Comparison of ENCODE assay signal across 17 cellular contexts in genomic region chr11:57901756-57902155, GRCh38.
DNase-seq lines count a peak whose midpoint lies in the region; ATAC-seq and TF ChIP-seq lines count a peak whose summit lies in the region.
"Had no signal": no experiment of that assay in that cellular context is flagged by ENCODE, and none has a peak within 500 bp of the region (broad histone marks: within the 10 kb centered on the region; RNA-seq: fewer than 3 reads in every experiment).

No MANE protein-coding gene starts in this region.

- TF ChIP-seq CTCF in mammary epithelial cell (conservative IDR thresholded peaks at IDR 0.05 in 1 of 2, IDR thresholded peaks at IDR 0.05 in 1 of 2; ENCODE audit: extremely low read depth in 1 of 2, insufficient read depth in 1 of 2, low read depth in 1 of 2, low read length in 2 of 2), result no peak
- TF ChIP-seq CTCF in esophagus squamous epithelium (IDR thresholded peaks at IDR 0.05), result peak in 1 of 6 experiments; percentile 32

- H3K4me3 ChIP-seq in mammary epithelial cell (replicated peaks in 1 of 3; ENCODE audit: insufficient read depth in 1 of 3, low read depth in 2 of 3, low read length in 3 of 3), result no peak overlapping the region
- H3K4me3 ChIP-seq in esophagus squamous epithelium, result no peak overlapping the region
- H3K4me3 ChIP-seq in trophoblast cell (ENCODE audit: low read depth, low read length), result no peak overlapping the region
- H3K4me3 ChIP-seq: BLaER1 treated with 17β-estradiol and CSF1 and Interleukin-3, amounts not matched to agents 10 nM and 100 nM; GM23338; SJSA1 had no signal

- H4K20me1 ChIP-seq in mammary epithelial cell (ENCODE audit: insufficient read depth, low read length), result no peaks in the 10 kb centered on the region
- H4K20me1 ChIP-seq: BLaER1 treated with 17β-estradiol and CSF1 and Interleukin-3, amounts not matched to agents 10 nM and 100 nM had no signal

- in situ Hi-C loops in mammary epithelial cell (cut with MboI; ENCODE audit: low sequenced_read_pairs in 2 of 2), result no loop called here

- H3K4me1 ChIP-seq in mammary epithelial cell (ENCODE audit: insufficient read depth, low read length) (peaks cover 68% of the 10 kb centered on the region), esophagus squamous epithelium (peaks cover 12 to 77% (median 18%) of the 10 kb centered on the region in 3 donors), trophoblast cell (ENCODE audit: control insufficient read depth in 1 of 2, insufficient read depth in 2 of 2, low read length in 2 of 2) (peaks cover 13 to 19% of the 10 kb centered on the region in 2 experiments)

- H2AFZ ChIP-seq in mammary epithelial cell (ENCODE audit: low read depth, low read length) (peak overlapping the region; percentile 46), trophoblast cell (ENCODE audit: insufficient read depth, low read length, poor library complexity) (no peak overlapping the region)

- peaks cover 7% of the 10 kb centered on the region for H3K79me1 ChIP-seq in trophoblast cell (ENCODE audit: low read length)

- no peak overlapping the region for H2BK120ac ChIP-seq in trophoblast cell (ENCODE audit: insufficient read depth, low read length, poor library complexity)

- H4K8ac ChIP-seq in trophoblast cell (ENCODE audit: low read depth, low read length), result no peak overlapping the region

- TF ChIP-seq POLR2A in esophagus squamous epithelium (IDR thresholded peaks at IDR 0.05), result peak in 1 of 4 donors; percentile 14

- CTCF ChIA-PET in mammary epithelial cell (lab: Charles Lee; ENCODE audit: low non-redundant PET), result no interaction called here

- 11% methylated on average over 3 of the region's 5 CpGs for WGBS in mammary epithelial cell (ENCODE audit: low coverage, missing lambda C conversion rate)
- WGBS in esophagus squamous epithelium, 2 donors, result 37 to 50% methylated on average over 4 of the region's 5 CpGs
- WGBS in trophoblast cell (ENCODE audit: extremely low coverage, insufficient coverage, insufficient read length), result no CpG with 5 or more reads among the region's 5 CpGs

- no peak overlapping the region for H3K23ac ChIP-seq in trophoblast cell (ENCODE audit: low read length)

- H3K18ac ChIP-seq in trophoblast cell (ENCODE audit: low read length), result no peak overlapping the region

- no peaks in the 10 kb centered on the region for H3K27me3 ChIP-seq in mammary epithelial cell (ENCODE audit: insufficient read depth, low read length)
- no peaks in the 10 kb centered on the region for H3K27me3 ChIP-seq in esophagus squamous epithelium
- H3K27me3 ChIP-seq in trophoblast cell (ENCODE audit: insufficient read depth, low read length), result no peaks in the 10 kb centered on the region
- H3K27me3 ChIP-seq: BLaER1 treated with 17β-estradiol and CSF1 and Interleukin-3, amounts not matched to agents 10 nM and 100 nM; SJSA1 had no signal

- H3K27ac ChIP-seq in mammary epithelial cell (ENCODE audit: insufficient read depth, low read depth, low read length) (peak overlapping the region; percentile 89), esophagus squamous epithelium (peak overlapping the region; percentile 74 to 92 (median 82)), trophoblast cell (ENCODE audit: low read depth, low read length) (no peak overlapping the region)
- H3K27ac ChIP-seq: BLaER1 treated with 17β-estradiol and CSF1 and Interleukin-3, amounts not matched to agents 10 nM and 100 nM; SJSA1 had no signal

- no TSS peak for BruUV-seq in mammary epithelial cell (replicated peaks; lab: Mats Ljungman, UMichigan)

- H3K4me2 ChIP-seq in mammary epithelial cell (ENCODE audit: insufficient read depth, low read depth, low read length) (peak overlapping the region; percentile 26), trophoblast cell (ENCODE audit: low read length) (no peak overlapping the region)
- H3K4me2 ChIP-seq: BLaER1 treated with 17β-estradiol and CSF1 and Interleukin-3, amounts not matched to agents 10 nM and 100 nM; GM23338 had no signal

- H2BK5ac ChIP-seq in trophoblast cell (ENCODE audit: low read depth, low read length, poor library complexity), result no peak overlapping the region

- H4K12ac ChIP-seq in trophoblast cell (ENCODE audit: low read depth, low read length), result no peak overlapping the region

- dilution Hi-C loops in mammary epithelial cell (cut with HindIII; ENCODE audit: low sequenced_read_pairs), result no loop called here

- no peak overlapping the region for H2BK12ac ChIP-seq in trophoblast cell (ENCODE audit: low read length)

- H4K91ac ChIP-seq in trophoblast cell (ENCODE audit: low read depth, low read length), result no peak overlapping the region

- no peaks in the 10 kb centered on the region for H3K36me3 ChIP-seq in mammary epithelial cell (ENCODE audit: insufficient read depth, low read length)
- H3K36me3 ChIP-seq in esophagus squamous epithelium, result no peaks in the 10 kb centered on the region
- H3K36me3 ChIP-seq in trophoblast cell (ENCODE audit: control insufficient read depth in 1 of 2, insufficient read depth in 2 of 2, low read length in 2 of 2), result no peaks in the 10 kb centered on the region
- H3K36me3 ChIP-seq: BLaER1 treated with 17β-estradiol and CSF1 and Interleukin-3, amounts not matched to agents 10 nM and 100 nM; SJSA1 had no signal

- no peaks in the 10 kb centered on the region for H3K9me3 ChIP-seq in mammary epithelial cell (replicated peaks; ENCODE audit: insufficient read depth, low read length)
- no peaks in the 10 kb centered on the region for H3K9me3 ChIP-seq in esophagus squamous epithelium
- H3K9me3 ChIP-seq in trophoblast cell (ENCODE audit: insufficient read depth, low read depth, low read length), result peaks cover 2% of the 10 kb centered on the region
- H3K9me3 ChIP-seq: SJSA1 had no signal

- H3K9ac ChIP-seq in mammary epithelial cell (ENCODE audit: insufficient read depth, low read length) (no peak overlapping the region), trophoblast cell (ENCODE audit: low read length) (no peak overlapping the region)
- H3K9ac ChIP-seq: BLaER1 treated with 17β-estradiol and CSF1 and Interleukin-3, amounts not matched to agents 10 nM and 100 nM had no signal

- intact Hi-C loops in mammary epithelial cell (cut with micrococcal nuclease), result no loop called here
- intact Hi-C loops in esophagus squamous epithelium (cut with DNase I), result no loop called here

- peak; percentile 68 for DNase-seq in LoVo (ENCODE audit: low spot score)
- DNase-seq in mammary epithelial cell, result peak; percentile 98
- peak; percentile 4 for DNase-seq in esophagus squamous epithelium (lab: John Stamatoyannopoulos, UW)
- peak; percentile 87 to 89 for DNase-seq in trophoblast cell
- no peak for DNase-seq in C1 segment of cervical spinal cord (lab: John Stamatoyannopoulos, UW)
- DNase-seq in medulla oblongata (ENCODE audit: extremely low spot score), result no peak
- DNase-seq: CD8-positive, alpha-beta memory T cell; HCEC 1CT; NCI-H1694 treated with DMSO at 0.1 percent for 48 hours; NCI-H2107; NCI-H510A treated with DMSO at 0.1 percent for 48 hours; NCI-H774 had no signal

- H3K14ac ChIP-seq in trophoblast cell (ENCODE audit: low read length), result no peak overlapping the region

- H3K4ac ChIP-seq in trophoblast cell (ENCODE audit: low read depth, low read length), result no peak overlapping the region

- H3K79me2 ChIP-seq in mammary epithelial cell (ENCODE audit: insufficient read depth, low read length), result no peaks in the 10 kb centered on the region
- H3K79me2 ChIP-seq in trophoblast cell (ENCODE audit: control insufficient read depth, insufficient read depth, low read length, poor library complexity), result no peaks in the 10 kb centered on the region

- H2AK5ac ChIP-seq in trophoblast cell (ENCODE audit: low read length), result no peak overlapping the region

- ATAC-seq in GM19324 (IDR thresholded peaks at IDR 0.05; ENCODE audit: low FRiP score, unreplicated experiment), result no peak
- no peak for ATAC-seq in GM21515 (IDR thresholded peaks at IDR 0.05; ENCODE audit: unreplicated experiment)
- ATAC-seq: GM23338 had no signal

Comparison
In these comparisons a context has a peak if more than half of its experiments do, and no peak if none do; other contexts are left out.
1. DNase-seq: peak in LoVo (single experiment), mammary epithelial cell (single experiment), esophagus squamous epithelium (single experiment) and trophoblast cell (2 of 2); none in C1 segment of cervical spinal cord (0 of 14) and medulla oblongata (single experiment).